In the genomic region with DNA sequence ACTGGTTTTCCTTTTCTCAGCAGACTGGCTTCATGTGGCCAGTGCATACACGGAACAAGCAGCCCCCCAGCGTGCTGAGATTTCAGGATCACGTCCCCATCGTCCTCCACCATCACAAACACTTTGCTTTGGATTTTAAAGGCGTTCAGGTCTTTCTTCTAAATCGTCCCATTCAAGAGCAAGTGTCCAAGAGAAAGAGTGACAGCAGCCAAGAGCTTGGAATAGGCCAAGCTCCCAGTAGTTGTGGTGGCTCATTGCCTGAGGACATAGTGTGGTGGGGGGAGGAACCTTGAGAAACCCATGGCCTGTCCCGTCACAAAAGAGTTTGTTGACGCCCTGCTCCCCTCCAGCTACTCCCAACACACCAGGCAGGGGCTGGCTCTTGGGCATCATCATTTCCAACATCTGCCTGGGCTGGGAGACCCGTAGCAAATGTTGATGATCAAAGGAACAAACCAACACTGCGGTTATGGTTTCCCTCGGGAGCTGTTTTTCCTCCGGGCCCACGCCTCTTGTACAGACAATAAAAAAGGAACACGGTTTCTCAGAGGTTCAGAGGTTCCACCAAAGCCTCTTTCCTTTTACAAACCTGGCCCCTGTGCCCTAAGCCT, we compare ENCODE assay signal across 11 cellular contexts. TPM values are rescaled to one million over a fixed set of nuclear protein-coding genes. Genes with fewer than 3 reads are reported as not detected.
DNase-seq lines count a peak whose midpoint lies in the region; ATAC-seq and TF ChIP-seq lines count a peak whose summit lies in the region.
"Had no signal": no experiment of that assay in that cellular context is flagged by ENCODE, and none has a peak within 500 bp of the region (broad histone marks: within the 10 kb centered on the region; RNA-seq: fewer than 3 reads in every experiment).

No MANE protein-coding gene starts in this region.

- peaks cover 5% of the 10 kb centered on the region for H3K36me3 Mint-ChIP-seq in nephron (ENCODE audit: low read depth)
- H3K36me3 Mint-ChIP-seq: CD8-positive, alpha-beta T cell had no signal

- no peaks in the 10 kb centered on the region for H4K20me1 ChIP-seq in KMS-11 (ENCODE audit: insufficient read depth)

- peak overlapping the region; percentile 89; the same call in 1 of the 2 replicates for H2AFZ ChIP-seq in KMS-11 (ENCODE audit: low read depth)

- TF ChIP-seq EP300 in gastroesophageal sphincter (IDR thresholded peaks at IDR 0.05) = no peak

- no peak overlapping the region; the same call in 1 of the 2 replicates for H3K4me2 ChIP-seq in KMS-11

- DNase-seq in AG08395 (ENCODE audit: low spot score) = peak; percentile 21
- peak; percentile 49 for DNase-seq in cerebellar cortex (ENCODE audit: low spot score)
- no peak for DNase-seq in AG08396 (ENCODE audit: low spot score)
- no peak for DNase-seq in Kasumi-1 (lab: John Stamatoyannopoulos, UW)
- DNase-seq in NCI-H2227 (lab: John Stamatoyannopoulos, UW; ENCODE audit: unreplicated experiment) = no peak

- H3K4me1 Mint-ChIP-seq in nephron = peaks cover 11% of the 10 kb centered on the region

- H3K4me3 ChIP-seq in KMS-11 (IDR thresholded peaks at IDR 0.05; ENCODE audit: insufficient read depth, low read depth, low read length) (no peak overlapping the region), gastroesophageal sphincter (no peak overlapping the region)

- no peak for ATAC-seq in gastroesophageal sphincter

- H3K9ac ChIP-seq in KMS-11 = no peak overlapping the region
- H3K9ac ChIP-seq: SK-N-SH had no signal

- H3K27me3 Mint-ChIP-seq in nephron (ENCODE audit: low read depth) = peaks cover 6% of the 10 kb centered on the region

- 36 to 67% methylated on average over 6 to 11 of the region's 14 CpGs for WGBS in gastroesophageal sphincter (ENCODE audit: low coverage in 1 of 2), 2 donors

- no peak for TF ChIP-seq POLR2A in gastroesophageal sphincter (IDR thresholded peaks at IDR 0.05)

- no peaks in the 10 kb centered on the region for H3K27me3 ChIP-seq in KMS-11 (ENCODE audit: insufficient read depth, low read depth)
- no peaks in the 10 kb centered on the region for H3K27me3 ChIP-seq in gastroesophageal sphincter

- no peaks in the 10 kb centered on the region for H3K4me1 ChIP-seq in KMS-11 (ENCODE audit: low read depth, poor library complexity, severe bottlenecking)
- H3K4me1 ChIP-seq in gastroesophageal sphincter = peaks cover 0 to 19% (median 3%) of the 10 kb centered on the region in 3 donors

- peak overlapping the region; percentile 12 to 71 (median 58) for H3K4me3 Mint-ChIP-seq in nephron

- peak overlapping the region; percentile 17 to 63 (median 59) for H3K27ac Mint-ChIP-seq in nephron
- H3K27ac Mint-ChIP-seq: CD8-positive, alpha-beta T cell had no signal

- no peaks in the 10 kb centered on the region for H3K79me2 ChIP-seq in KMS-11 (ENCODE audit: insufficient read depth, low read depth)

- H3K36me3 ChIP-seq in KMS-11 (ENCODE audit: insufficient read depth) = no peaks in the 10 kb centered on the region
- peaks cover 0 to 40% of the 10 kb centered on the region in 2 donors for H3K36me3 ChIP-seq in gastroesophageal sphincter

- no peak overlapping the region for H3K27ac ChIP-seq in KMS-11
- peak overlapping the region in 2 of 4 donors; percentile 30 to 48 for H3K27ac ChIP-seq in gastroesophageal sphincter

- H3K9me3 Mint-ChIP-seq in nephron = no peaks in the 10 kb centered on the region
- H3K9me3 Mint-ChIP-seq: CD8-positive, alpha-beta T cell; stimulated activated naive CD8-positive, alpha-beta T cell treated with anti-CD3 and anti-CD28 coated beads, Interleukin-15, amount 100 ng/mL, for 72 hours had no signal

- TF ChIP-seq CTCF in KMS-11 (conservative IDR thresholded peaks at IDR 0.05; ENCODE audit: low read depth, low read length) (no peak), nephron (IDR thresholded peaks at IDR 0.05; ENCODE audit: unreplicated experiment in 3 of 3) (no peak), gastroesophageal sphincter (IDR thresholded peaks at IDR 0.05) (no peak)

- H3K9me3 ChIP-seq in gastroesophageal sphincter = no peaks in the 10 kb centered on the region
- H3K9me3 ChIP-seq: SK-N-SH had no signal

RNA-seq across cellular contexts. Expression of a gene that starts 20.8 kb away (rescaled TPM):
- total RNA-seq in gastroesophageal sphincter = 10 to 100 TPM; 41.6 to 81.6 (median 60.5) TPM

RNA-seq across cellular contexts. Expression of a gene that starts 42.4 kb away (rescaled TPM):
- total RNA-seq in gastroesophageal sphincter = 10 to 100 TPM; 17.6 to 40.0 (median 33.4) TPM

RNA-seq across cellular contexts. Expression of a gene that starts 46.8 kb away (rescaled TPM):
- total RNA-seq in gastroesophageal sphincter = 10 to 100 TPM; 11.5 to 22.1 (median 14.7) TPM
- total RNA-seq: CD8-positive, alpha-beta T cell had no signal

RNA-seq across cellular contexts. Expression of a gene that starts 53.7 kb away (rescaled TPM):
- total RNA-seq in gastroesophageal sphincter = 10 to 100 TPM; 20.8 to 37.4 (median 32.0) TPM

Comparison
In these comparisons a context has a peak if more than half of its experiments do, and no peak if none do; other contexts are left out.
1. DNase-seq: peak in AG08395 (single experiment) and cerebellar cortex (single experiment); none in AG08396 (single experiment), Kasumi-1 (0 of 2) and NCI-H2227 (single experiment).